11 cellular contexts compared by ENCODE assay signal in the genomic region with DNA sequence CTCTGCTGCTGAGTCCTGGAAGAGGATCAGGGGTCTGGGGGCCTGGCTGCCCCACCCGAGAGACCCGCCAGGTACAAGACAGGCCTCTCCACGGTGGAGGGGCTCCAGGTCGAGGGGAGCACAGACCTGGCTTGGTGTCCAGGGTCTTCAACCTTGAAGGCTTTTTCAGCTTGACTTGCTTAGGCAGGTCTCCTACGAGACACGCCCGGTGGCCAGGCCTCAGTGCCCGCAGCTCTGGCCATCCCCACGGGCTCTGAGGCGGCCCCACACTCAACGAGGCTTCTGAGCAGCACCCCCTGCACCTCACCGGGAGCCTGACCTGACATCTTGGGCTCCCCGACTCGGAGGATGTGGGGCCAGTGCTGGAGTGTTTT. TPM values are rescaled to one million over a fixed set of nuclear protein-coding genes. Genes with fewer than 3 reads are reported as not detected.
DNase-seq lines count a peak whose midpoint lies in the region; ATAC-seq and TF ChIP-seq lines count a peak whose summit lies in the region.
"Had no signal": no experiment of that assay in that cellular context is flagged by ENCODE, and none has a peak within 500 bp of the region (broad histone marks: within the 10 kb centered on the region; RNA-seq: fewer than 3 reads in every experiment).

No MANE protein-coding gene starts in this region.

- no peaks in the 10 kb centered on the region for H3K27me3 ChIP-seq in BLaER1
- H3K27me3 ChIP-seq: brain microvascular endothelial cell had no signal

- H3K4me3 Mint-ChIP-seq in activated B cell treated with CpG ODN at 0.5 μM for 24 hours (peak overlapping the region; percentile 77), memory B cell (peak overlapping the region; percentile 81)

- no peak for DNase-seq in activated B cell treated with CpG ODN at 0.5 μM for 24 hours
- no peak for DNase-seq in memory B cell (ENCODE audit: low spot score in 2 of 2)
- no peak for DNase-seq in GF-D8 (lab: John Stamatoyannopoulos, UW)
- no peak for DNase-seq in NCI-H446 treated with DMSO at 0.1 percent for 48 hours (lab: John Stamatoyannopoulos, UW)
- DNase-seq: brain microvascular endothelial cell, NCI-H345 had no signal

- H3K27me3 Mint-ChIP-seq in activated B cell treated with CpG ODN at 0.5 μM for 24 hours (no peaks in the 10 kb centered on the region), memory B cell (no peaks in the 10 kb centered on the region)

- H3K4me1 Mint-ChIP-seq in activated B cell treated with CpG ODN at 0.5 μM for 24 hours (peaks cover 50% of the 10 kb centered on the region), memory B cell (peaks cover 21% of the 10 kb centered on the region)

- POLR2A ChIA-PET in activated B cell treated with CpG ODN at 0.5 μM for 24 hours (lab: Charles Lee) = interaction anchor here (0.5 to 3.7 kb wide), 8 partner anchors 8 to 216 kb away, joined by 3 to 58 read pairs (median 14); partner anchors contain the start of gene TYMP

- intact Hi-C loops in activated B cell treated with CpG ODN at 0.5 μM for 24 hours (cut with micrococcal nuclease) = loop anchor here (1.0 to 2.0 kb wide), 4 partner anchors 9 to 22 kb away; partner anchors contain the start of gene DENND6B

- H3K9me3 Mint-ChIP-seq in activated B cell treated with CpG ODN at 0.5 μM for 24 hours = no peaks in the 10 kb centered on the region
- H3K9me3 Mint-ChIP-seq in memory B cell = no peaks in the 10 kb centered on the region

- peaks cover 96% of the 10 kb centered on the region for H3K4me1 ChIP-seq in BLaER1

- no peak for TF ChIP-seq CTCF in activated B cell treated with CpG ODN at 0.5 μM for 24 hours (IDR thresholded peaks at IDR 0.05)

- H3K9me3 ChIP-seq in BLaER1 = no peaks in the 10 kb centered on the region
- H3K9me3 ChIP-seq: SJCRH30 had no signal

- CTCF ChIA-PET in activated B cell treated with CpG ODN at 0.5 μM for 24 hours (lab: Charles Lee) = interaction anchor here (0.7 to 1.8 kb wide), 3 partner anchors 12 to 20 kb away, joined by 3 to 11 read pairs (median 5); partner anchors contain the start of gene DENND6B

- peak overlapping the region; percentile 97 for H3K27ac ChIP-seq in BLaER1
- H3K27ac ChIP-seq: brain microvascular endothelial cell, SJCRH30 had no signal

- peak overlapping the region; percentile 66 for H3K4me3 ChIP-seq in BLaER1
- H3K4me3 ChIP-seq: SJCRH30 had no signal

- H3K36me3 ChIP-seq in BLaER1 = no peaks in the 10 kb centered on the region
- H3K36me3 ChIP-seq: brain microvascular endothelial cell, SJCRH30 had no signal

- H4K20me1 ChIP-seq in BLaER1 = peaks cover 19% of the 10 kb centered on the region; the same call in 1 of the 2 replicates

- H3K4me2 ChIP-seq in BLaER1 = peak overlapping the region; percentile 100

- ATAC-seq in GM18498 (IDR thresholded peaks at IDR 0.05; ENCODE audit: unreplicated experiment) (peak; percentile 9), activated B cell treated with CpG ODN at 0.5 μM for 24 hours (ENCODE audit: low read depth) (no peak), memory B cell (ENCODE audit: low read depth) (no peak), GM21526 (IDR thresholded peaks at IDR 0.05; ENCODE audit: low FRiP score, unreplicated experiment) (no peak), GM18867 (IDR thresholded peaks at IDR 0.05; ENCODE audit: unreplicated experiment) (no peak)

- H3K36me3 Mint-ChIP-seq in activated B cell treated with CpG ODN at 0.5 μM for 24 hours (ENCODE audit: low read depth) (no peaks in the 10 kb centered on the region), memory B cell (no peaks in the 10 kb centered on the region)

- peak overlapping the region; percentile 86 for H3K9ac ChIP-seq in BLaER1

- H3K27ac Mint-ChIP-seq in activated B cell treated with CpG ODN at 0.5 μM for 24 hours (peak overlapping the region; percentile 86), memory B cell (peak overlapping the region; percentile 64)

RNA-seq across cellular contexts. Expression of gene PLXNB2, which starts 6.6 kb away (rescaled TPM):
- total RNA-seq in activated B cell treated with CpG ODN at 0.5 μM for 24 hours = 18.6 and 20.6 TPM in 2 replicates

RNA-seq across cellular contexts. Expression of gene DENND6B, which starts 12.7 kb away (rescaled TPM):
- total RNA-seq in activated B cell treated with CpG ODN at 0.5 μM for 24 hours = 3.2 and 5.2 TPM in 2 replicates

RNA-seq across cellular contexts. Expression of gene PPP6R2, which starts 29.1 kb away (rescaled TPM):
- 64.0 and 77.3 TPM in 2 replicates for total RNA-seq in activated B cell treated with CpG ODN at 0.5 μM for 24 hours

RNA-seq across cellular contexts. Expression of gene MAPK11, which starts 43.9 kb away (rescaled TPM):
- 10.7 and 11.3 TPM in 2 replicates for total RNA-seq in activated B cell treated with CpG ODN at 0.5 μM for 24 hours

RNA-seq across cellular contexts. Expression of gene MAPK12, which starts 52.6 kb away (rescaled TPM):
- total RNA-seq in activated B cell treated with CpG ODN at 0.5 μM for 24 hours = 4.1 and 4.4 TPM in 2 replicates
